Comparison of ENCODE assay signal across 15 cellular contexts in the genomic region with DNA sequence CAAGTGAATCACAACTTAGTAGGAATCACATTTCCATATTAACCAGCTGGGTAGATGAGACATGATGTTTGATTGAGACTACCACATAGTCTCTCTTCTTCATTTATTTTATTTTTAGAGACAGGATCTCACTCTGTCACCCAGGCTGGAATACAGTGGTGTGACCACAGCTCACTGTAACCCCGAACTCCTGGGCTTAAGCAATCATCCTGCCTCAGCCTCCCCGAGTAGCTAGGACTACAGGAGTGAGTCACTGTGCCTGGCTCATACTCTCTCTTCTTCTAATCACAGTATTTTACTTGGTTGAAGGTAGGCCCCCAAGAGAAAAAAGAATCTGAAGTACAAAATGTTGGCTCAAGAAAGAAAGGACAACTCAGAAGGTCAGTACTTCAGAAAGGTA.
DNase-seq lines count a peak whose midpoint lies in the region; ATAC-seq and TF ChIP-seq lines count a peak whose summit lies in the region.
"Had no signal": no experiment of that assay in that cellular context is flagged by ENCODE, and none has a peak within 500 bp of the region (broad histone marks: within the 10 kb centered on the region; RNA-seq: fewer than 3 reads in every experiment).

No MANE protein-coding gene starts in this region.

- CTCF ChIA-PET in CD4-positive, alpha-beta memory T cell (lab: Charles Lee; ENCODE audit: partially characterized antibody) = interaction anchor here (0.6 to 2.4 kb wide), 2 partner anchors 69 to 80 kb away, joined by 3 to 5 read pairs; partner anchors contain the start of gene ASF1A
- CTCF ChIA-PET in IMR-90 (lab: Yijun Ruan, JAX) = no interaction called here

- no TSS peak for BruUV-seq in IMR-90 (replicated peaks; lab: Mats Ljungman, UMichigan)

- H2BK20ac ChIP-seq in IMR-90 (ENCODE audit: low read depth, low read length) = no peak overlapping the region

- H4K91ac ChIP-seq in IMR-90 (ENCODE audit: insufficient read depth, low read depth, low read length) = no peak overlapping the region

- H3K36me3 Mint-ChIP-seq in CD4-positive, alpha-beta memory T cell = peaks cover 20 to 32% of the 10 kb centered on the region in 2 donors
- no peaks in the 10 kb centered on the region for H3K36me3 Mint-ChIP-seq in natural killer cell

- no peaks in the 10 kb centered on the region; the same call in 1 of the 2 replicates for H3K9me1 ChIP-seq in IMR-90 (ENCODE audit: insufficient read depth, low read length)

- no peaks in the 10 kb centered on the region for H3K9me3 ChIP-seq in CD4-positive, alpha-beta memory T cell (ENCODE audit: control insufficient read depth in 1 of 2, low read length in 2 of 2)
- H3K9me3 ChIP-seq in IMR-90 (ENCODE audit: control insufficient read depth, insufficient read depth, low read length) = no peaks in the 10 kb centered on the region
- no peaks in the 10 kb centered on the region for H3K9me3 ChIP-seq in aorta (ENCODE audit: control insufficient read depth, low read length)
- H3K9me3 ChIP-seq: upper lobe of right lung had no signal

- no peak overlapping the region for H3K23ac ChIP-seq in IMR-90 (ENCODE audit: low read depth, low read length)

- H3K9me3 Mint-ChIP-seq in CD4-positive, alpha-beta memory T cell = peaks cover 0 to 13% (median 1%) of the 10 kb centered on the region in 8 donors
- no peaks in the 10 kb centered on the region for H3K9me3 Mint-ChIP-seq in natural killer cell

- no peak for TF ChIP-seq POLR2A in IMR-90 (IDR thresholded peaks at IDR 0.05; ENCODE audit: low read depth, low read length)

- DNase-seq in CD4-positive, alpha-beta memory T cell = no peak
- DNase-seq in IMR-90 (peak; percentile 76), astrocyte of the hippocampus (ENCODE audit: low read depth, low spot score) (peak; percentile 40), natural killer cell (no peak), amniotic stem cell (lab: John Stamatoyannopoulos, UW) (no peak), aorta (no peak)
- DNase-seq: activated CD8-positive, alpha-beta memory T cell treated with anti-CD3 and anti-CD28 coated beads for 24 hours; caudate nucleus; DMS79; NCI-H1105 treated with DMSO at 0.1 percent for 48 hours; NCI-H526 treated with DMSO at 0.1 percent for 48 hours; upper lobe of right lung had no signal

- in situ Hi-C loops in IMR-90 (cut with MboI; ENCODE audit: low sequenced_read_pairs) = no loop called here

- TF ChIP-seq CTCF in IMR-90 (conservative IDR thresholded peaks at IDR 0.05; ENCODE audit: low read depth, low read length) (no peak), natural killer cell (IDR thresholded peaks at IDR 0.05) (no peak)

- no peak overlapping the region for H3K9ac ChIP-seq in IMR-90 (ENCODE audit: low read depth, low read length)

- H3K4ac ChIP-seq in IMR-90 (ENCODE audit: low read depth, low read length) = no peak overlapping the region

- intact Hi-C loops in CD4-positive, alpha-beta memory T cell (cut with micrococcal nuclease) = loop anchor here (10.0 kb wide), 1 partner anchor 261 kb away; the partner anchor contains the start of gene FAM184A
- intact Hi-C loops in IMR-90 (cut with micrococcal nuclease) (no loop called here), natural killer cell (cut with micrococcal nuclease) (loop anchor here (5.0 to 10.0 kb wide), 2 partner anchors 499 to 1199 kb away; no protein-coding TSS in a partner anchor), aorta (cut with DNase I) (no loop called here)

- WGBS in IMR-90 (ENCODE audit: extremely low coverage in 2 of 2, insufficient read length in 1 of 2), 2 experiments = no CpG with 5 or more reads among the region's 2 CpGs
- 79 to 90% methylated on average over 2 of the region's 2 CpGs for WGBS in aorta, 2 donors

- no peaks in the 10 kb centered on the region for H3K36me3 ChIP-seq in CD4-positive, alpha-beta memory T cell (ENCODE audit: insufficient read depth, low read length)
- H3K36me3 ChIP-seq in IMR-90 (ENCODE audit: control insufficient read depth, insufficient read depth, low read length) = peaks cover 5% of the 10 kb centered on the region
- H3K36me3 ChIP-seq in aorta (ENCODE audit: control insufficient read depth in 1 of 2, insufficient read depth in 2 of 2, low read length in 1 of 2) = peaks cover 0 to 4% of the 10 kb centered on the region in 2 donors

- H2AK9ac ChIP-seq in IMR-90 (replicated peaks; ENCODE audit: low read depth, low read length, poor library complexity) = no peak overlapping the region

- H3K79me1 ChIP-seq in IMR-90 (ENCODE audit: low read depth in 1 of 2, low read length in 2 of 2) = no peaks in the 10 kb centered on the region

- no peak overlapping the region; the same call in 1 of the 2 replicates for H3K4me2 ChIP-seq in IMR-90 (ENCODE audit: low read depth, low read length)

- no peak overlapping the region for H4K8ac ChIP-seq in IMR-90 (ENCODE audit: low read depth in 2 of 2, low read length in 2 of 2)

- H3K4me3 Mint-ChIP-seq in CD4-positive, alpha-beta memory T cell = no peak overlapping the region
- H3K4me3 Mint-ChIP-seq in natural killer cell = no peak overlapping the region

- peak; percentile 87 for ATAC-seq in IMR-90 (ENCODE audit: low read depth)
- ATAC-seq in natural killer cell = no peak
- no peak for ATAC-seq in aorta (ENCODE audit: low FRiP score)
- no peak for ATAC-seq in GM21367 (IDR thresholded peaks at IDR 0.05; ENCODE audit: unreplicated experiment)
- ATAC-seq: left lobe of liver, upper lobe of right lung had no signal

- no peak overlapping the region for H3K27ac ChIP-seq in CD4-positive, alpha-beta memory T cell (ENCODE audit: low read depth, low read length)
- no peak overlapping the region for H3K27ac ChIP-seq in IMR-90 (ENCODE audit: insufficient read depth, low read length)
- no peak overlapping the region for H3K27ac ChIP-seq in aorta (ENCODE audit: low read depth in 1 of 2, low read length in 2 of 2)
- H3K27ac ChIP-seq: HL-60, upper lobe of right lung had no signal

- no peak overlapping the region for H3K56ac ChIP-seq in IMR-90 (ENCODE audit: extremely low read depth, insufficient read depth, low read length)

- no peak overlapping the region for H4K5ac ChIP-seq in IMR-90 (ENCODE audit: low read depth, low read length)

- peaks cover 38% of the 10 kb centered on the region for H3K4me1 ChIP-seq in CD4-positive, alpha-beta memory T cell (ENCODE audit: insufficient read depth, low read length)
- H3K4me1 ChIP-seq in IMR-90 (ENCODE audit: control insufficient read depth, insufficient read depth, low read length) = no peaks in the 10 kb centered on the region
- no peaks in the 10 kb centered on the region for H3K4me1 ChIP-seq in aorta (ENCODE audit: control insufficient read depth in 1 of 2, insufficient read depth in 2 of 2, low read length in 2 of 2)
- H3K4me1 ChIP-seq: upper lobe of right lung had no signal

- H3K4me3 ChIP-seq in CD4-positive, alpha-beta memory T cell (ENCODE audit: low read length in 2 of 2) = no peak overlapping the region
- H3K4me3 ChIP-seq in IMR-90 (ENCODE audit: insufficient read depth, low read depth, low read length) = no peak overlapping the region
- no peak overlapping the region for H3K4me3 ChIP-seq in aorta (ENCODE audit: low read length in 2 of 2)
- H3K4me3 ChIP-seq: upper lobe of right lung had no signal

- no peak overlapping the region for H2BK120ac ChIP-seq in IMR-90 (ENCODE audit: low read depth, low read length)

- TF ChIP-seq RAD21 in IMR-90 (IDR thresholded peaks at IDR 0.05; ENCODE audit: low read length) = no peak

- H3K18ac ChIP-seq in IMR-90 (ENCODE audit: low read depth, low read length) = no peak overlapping the region

- dilution Hi-C loops in IMR-90 (cut with HindIII; ENCODE audit: low sequenced_read_pairs, unreplicated experiment) = no loop called here

- no peak overlapping the region for H3K14ac ChIP-seq in IMR-90 (replicated peaks; ENCODE audit: low read depth, low read length)

- H3K27me3 Mint-ChIP-seq in CD4-positive, alpha-beta memory T cell = no peaks in the 10 kb centered on the region
- H3K27me3 Mint-ChIP-seq in natural killer cell (ENCODE audit: low read depth in 2 of 2) = no peaks in the 10 kb centered on the region

- no peaks in the 10 kb centered on the region for H3K27me3 ChIP-seq in CD4-positive, alpha-beta memory T cell (ENCODE audit: insufficient read depth, low read length)
- H3K27me3 ChIP-seq in IMR-90 (ENCODE audit: control insufficient read depth, insufficient read depth, low read length) = no peaks in the 10 kb centered on the region
- H3K27me3 ChIP-seq in aorta (ENCODE audit: control insufficient read depth in 1 of 2, insufficient read depth in 2 of 2, low read length in 1 of 2) = no peaks in the 10 kb centered on the region
- H3K27me3 ChIP-seq: upper lobe of right lung had no signal

- H3K4me1 Mint-ChIP-seq in CD4-positive, alpha-beta memory T cell = peaks cover 34 to 63% (median 39%) of the 10 kb centered on the region in 4 donors
- peaks cover 34 to 52% of the 10 kb centered on the region in 2 donors for H3K4me1 Mint-ChIP-seq in natural killer cell

- H4K20me1 ChIP-seq in IMR-90 (ENCODE audit: insufficient read depth, low read length) = no peaks in the 10 kb centered on the region

- no peak overlapping the region for H2BK15ac ChIP-seq in IMR-90 (ENCODE audit: low read depth, low read length)

- H2BK5ac ChIP-seq in IMR-90 (ENCODE audit: low read depth, low read length, poor library complexity, severe bottlenecking) = no peak overlapping the region

- POLR2A ChIA-PET in CD4-positive, alpha-beta memory T cell (lab: Charles Lee; ENCODE audit: partially characterized antibody) = interaction anchor here (1.3 to 2.3 kb wide), 3 partner anchors 14 to 79 kb away, joined by 3 to 12 read pairs (median 3); no protein-coding TSS in a partner anchor
- POLR2A ChIA-PET in IMR-90 (lab: Charles Lee; ENCODE audit: unreplicated experiment) = no interaction called here

- H2AK5ac ChIP-seq in IMR-90 (ENCODE audit: low read depth, low read length) = no peak overlapping the region

- H3K27ac Mint-ChIP-seq in CD4-positive, alpha-beta memory T cell = peak overlapping the region; percentile 27 to 90 (median 78)
- peak overlapping the region; percentile 80 to 83 for H3K27ac Mint-ChIP-seq in natural killer cell

- no peak overlapping the region for H2AFZ ChIP-seq in IMR-90 (replicated peaks; ENCODE audit: low read length, poor library complexity)

TF ChIP-seq in IMR-90, 13 proteins besides CTCF, POLR2A, EP300 and RAD21:
- peak; percentile 52; the same call in 1 of the 2 replicates for TF ChIP-seq FOS (IDR thresholded peaks at IDR 0.05; ENCODE audit: low read depth, low read length)
- no peak for TF ChIP-seq BHLHE40 (IDR thresholded peaks at IDR 0.05; ENCODE audit: low read depth, low read length)
- TF ChIP-seq CEBPB (IDR thresholded peaks at IDR 0.05; ENCODE audit: low read depth, low read length) = peak; percentile 90
TF ChIP-seq in IMR-90: peak in this region for 2.

Comparison
In these comparisons a context has a peak if more than half of its experiments do, and no peak if none do; other contexts are left out.
1. DNase-seq: peak in IMR-90 (single experiment) and astrocyte of the hippocampus (single experiment); none in CD4-positive, alpha-beta memory T cell (0 of 5), natural killer cell (single experiment), amniotic stem cell (single experiment) and aorta (0 of 2).
2. intact Hi-C loops: an anchor here in CD4-positive, alpha-beta memory T cell (10.0 kb wide) and natural killer cell (5.0 to 10.0 kb wide); none called in IMR-90 and aorta.